8 cellular contexts compared by ENCODE assay signal in genomic region chr19:36489139-36489919, GRCh38. TPM values are rescaled to one million over a fixed set of nuclear protein-coding genes. Genes with fewer than 3 reads are reported as not detected.
DNase-seq lines count a peak whose midpoint lies in the region; ATAC-seq and TF ChIP-seq lines count a peak whose summit lies in the region.

TSS of gene ZNF566 (minus strand) at chr19:36489561. CDS start at chr19:36476557, 13,004 bp downstream.

- 1% methylated on average over 16 of the region's 53 CpGs; no CpG with 5 or more reads in 1 of the 2 experiments for WGBS in IMR-90 (ENCODE audit: extremely low coverage in 2 of 2, insufficient read length in 1 of 2), 2 experiments

- H3K18ac ChIP-seq in IMR-90 (ENCODE audit: low read depth, low read length) = peak within 1 kb of the TSS; percentile 77

- H3K9ac ChIP-seq in IMR-90 (ENCODE audit: low read depth, low read length) = peak within 1 kb of the TSS; percentile 91

- peak within 1 kb of the TSS; percentile 69; the same call in 1 of the 3 replicates for H2BK15ac ChIP-seq in IMR-90 (ENCODE audit: low read depth, low read length)

- intact Hi-C loops in IMR-90 (cut with micrococcal nuclease) = loop anchor here (5.0 kb wide), 1 partner anchor 277 kb away; the partner anchor contains the start of gene ZNF565

- H3K27me3 Mint-ChIP-seq in activated T-cell treated with anti-CD3 and anti-CD28 coated beads, Interleukin-2, amount 50 U/mL, for 24 hours = no peaks in the 10 kb centered on the region

- H2AFZ ChIP-seq in IMR-90 (replicated peaks; ENCODE audit: low read length, poor library complexity) = peak within 1 kb of the TSS; percentile 100

- H2BK20ac ChIP-seq in IMR-90 (ENCODE audit: low read depth, low read length) = peak within 1 kb of the TSS; percentile 62; the same call in 1 of the 2 replicates

- peak; percentile 87 for ATAC-seq in GM21528 (IDR thresholded peaks at IDR 0.05; ENCODE audit: low FRiP score, unreplicated experiment)
- ATAC-seq in IMR-90 (ENCODE audit: low read depth) = peak; percentile 95

- H3K9me1 ChIP-seq in IMR-90 (ENCODE audit: insufficient read depth, low read length) = peaks cover 4% of the 10 kb centered on the region

- no peak for TF ChIP-seq CTCF in IMR-90 (conservative IDR thresholded peaks at IDR 0.05; ENCODE audit: low read depth, low read length)

- POLR2A ChIA-PET in IMR-90 (lab: Charles Lee; ENCODE audit: unreplicated experiment) = interaction anchor here (0.5 kb wide), 1 partner anchor 436 kb away, joined by 11 read pairs; no protein-coding TSS in a partner anchor

- H4K8ac ChIP-seq in IMR-90 (ENCODE audit: low read depth in 2 of 2, low read length in 2 of 2) = peak within 1 kb of the TSS; percentile 83 to 98

- H3K56ac ChIP-seq in IMR-90 (ENCODE audit: extremely low read depth, insufficient read depth, low read length) = peak within 1 kb of the TSS; percentile 98

- H3K4me1 Mint-ChIP-seq in activated T-cell treated with anti-CD3 and anti-CD28 coated beads, Interleukin-2, amount 50 U/mL, for 24 hours (ENCODE audit: low read depth) = peaks cover 32% of the 10 kb centered on the region

- peaks cover 3 to 7% of the 10 kb centered on the region in 2 experiments; a peak in 2 of 4 replicates for H3K79me1 ChIP-seq in IMR-90 (ENCODE audit: low read depth in 1 of 2, low read length in 2 of 2)

- peak within 1 kb of the TSS; percentile 64 for H3K4me3 ChIP-seq in IMR-90 (ENCODE audit: insufficient read depth, low read depth, low read length)

- peak within 1 kb of the TSS; percentile 93 for H3K4me3 Mint-ChIP-seq in activated T-cell treated with anti-CD3 and anti-CD28 coated beads, Interleukin-2, amount 50 U/mL, for 24 hours

- peaks cover 18% of the 10 kb centered on the region for H3K9me3 Mint-ChIP-seq in activated T-cell treated with anti-CD3 and anti-CD28 coated beads, Interleukin-2, amount 50 U/mL, for 24 hours

- peak within 1 kb of the TSS; percentile 92 for H3K23ac ChIP-seq in IMR-90 (ENCODE audit: low read depth, low read length)

- peak within 1 kb of the TSS; percentile 92 for H3K14ac ChIP-seq in IMR-90 (replicated peaks; ENCODE audit: low read depth, low read length)

- no peaks in the 10 kb centered on the region for H4K20me1 ChIP-seq in IMR-90 (ENCODE audit: insufficient read depth, low read length)

- H3K9me3 ChIP-seq in IMR-90 (ENCODE audit: control insufficient read depth, insufficient read depth, low read length) = no peaks in the 10 kb centered on the region

- dilution Hi-C loops in IMR-90 (cut with HindIII; ENCODE audit: low sequenced_read_pairs, unreplicated experiment) = no loop called here

- H2BK120ac ChIP-seq in IMR-90 (ENCODE audit: low read depth, low read length) = peak within 1 kb of the TSS; percentile 95

- peaks cover 57% of the 10 kb centered on the region for H3K36me3 Mint-ChIP-seq in activated T-cell treated with anti-CD3 and anti-CD28 coated beads, Interleukin-2, amount 50 U/mL, for 24 hours (ENCODE audit: low read depth)

- no peak for TF ChIP-seq RAD21 in IMR-90 (IDR thresholded peaks at IDR 0.05; ENCODE audit: low read length)

- DNase-seq in DMS 273 treated with DMSO at 0.1 percent for 48 hours (lab: John Stamatoyannopoulos, UW) (peak; percentile 98), IMR-90 (peak; percentile 97), OCI-M1 (lab: John Stamatoyannopoulos, UW) (peak; percentile 98), erythroblast (lab: John Stamatoyannopoulos, UW) (peak; percentile 96 to 97), mucosa of gallbladder (ENCODE audit: low spot score) (peak; percentile 96)
- DNase-seq in activated T-cell treated with anti-CD3 and anti-CD28 coated beads, Interleukin-2, amount 50 U/mL, for 24 hours = peak; percentile 94
- peak; percentile 88 for DNase-seq in stimulated activated CD8-positive, alpha-beta memory T cell treated with anti-CD3 and anti-CD28 coated beads, Interleukin-4, amount 100 ng/mL, for 24 hours (ENCODE audit: low read depth)

- peak within 1 kb of the TSS; percentile 96 for H3K4ac ChIP-seq in IMR-90 (ENCODE audit: low read depth, low read length)

- CTCF ChIA-PET in IMR-90 (lab: Yijun Ruan, JAX) = interaction anchor here (0.6 kb wide), 2 partner anchors 33 to 273 kb away, joined by 3 to 4 read pairs; no protein-coding TSS in a partner anchor

- peak within 1 kb of the TSS; percentile 99 for H3K27ac Mint-ChIP-seq in activated T-cell treated with anti-CD3 and anti-CD28 coated beads, Interleukin-2, amount 50 U/mL, for 24 hours

- no peaks in the 10 kb centered on the region for H3K27me3 ChIP-seq in IMR-90 (ENCODE audit: control insufficient read depth, insufficient read depth, low read length)

- in situ Hi-C loops in IMR-90 (cut with MboI; ENCODE audit: low sequenced_read_pairs) = loop anchor here (25.0 kb wide), 1 partner anchor 302 kb away; no protein-coding TSS in a partner anchor

- H3K36me3 ChIP-seq in IMR-90 (ENCODE audit: control insufficient read depth, insufficient read depth, low read length) = no peaks in the 10 kb centered on the region

- TF ChIP-seq POLR2A in IMR-90 (IDR thresholded peaks at IDR 0.05; ENCODE audit: low read depth, low read length) = peak; percentile 75
- TF ChIP-seq POLR2A in erythroblast (IDR thresholded peaks at IDR 0.05; ENCODE audit: low read length) = peak; percentile 89

- H3K27ac ChIP-seq in IMR-90 (ENCODE audit: insufficient read depth, low read length) = peak within 1 kb of the TSS; percentile 91

- H4K5ac ChIP-seq in IMR-90 (ENCODE audit: low read depth, low read length) = peak within 1 kb of the TSS; percentile 82

- BruUV-seq in IMR-90 (replicated peaks; lab: Mats Ljungman, UMichigan) = no TSS peak

- peak within 1 kb of the TSS; percentile 93 for H2BK5ac ChIP-seq in IMR-90 (ENCODE audit: low read depth, low read length, poor library complexity, severe bottlenecking)

- H2AK5ac ChIP-seq in IMR-90 (ENCODE audit: low read depth, low read length) = peak within 1 kb of the TSS; percentile 49

- peak within 1 kb of the TSS; percentile 94 for H2AK9ac ChIP-seq in IMR-90 (replicated peaks; ENCODE audit: low read depth, low read length, poor library complexity)

- H3K4me1 ChIP-seq in IMR-90 (ENCODE audit: control insufficient read depth, insufficient read depth, low read length) = no peaks in the 10 kb centered on the region

- peak within 1 kb of the TSS; percentile 95 for H4K91ac ChIP-seq in IMR-90 (ENCODE audit: insufficient read depth, low read depth, low read length)

- H3K4me2 ChIP-seq in IMR-90 (ENCODE audit: low read depth, low read length) = peak within 1 kb of the TSS; percentile 87

TF ChIP-seq in IMR-90, 13 proteins besides CTCF, POLR2A, EP300 and RAD21:
- TF ChIP-seq BHLHE40 (IDR thresholded peaks at IDR 0.05; ENCODE audit: low read depth, low read length) = no peak
- peak; percentile 94 for TF ChIP-seq MXI1 (IDR thresholded peaks at IDR 0.05; ENCODE audit: borderline replicate concordance, low read depth, low read length)
- peak; percentile 29; the same call in 1 of the 2 replicates for TF ChIP-seq MAZ (IDR thresholded peaks at IDR 0.05; ENCODE audit: borderline replicate concordance, low read depth, low read length)
- no peak for TF ChIP-seq RCOR1 (IDR thresholded peaks at IDR 0.05; ENCODE audit: insufficient replicate concordance, low read length)
- TF ChIP-seq CEBPB (IDR thresholded peaks at IDR 0.05; ENCODE audit: low read depth, low read length) = peak; percentile 73; the same call in 1 of the 2 replicates
- peak; percentile 46; the same call in 1 of the 2 replicates for TF ChIP-seq USF2 (IDR thresholded peaks at IDR 0.05; ENCODE audit: low read depth, low read length)
- no peak for TF ChIP-seq CHD1 (IDR thresholded peaks at IDR 0.05; ENCODE audit: low read depth, low read length)

RNA-seq across cellular contexts. Expression of gene ZNF566, which starts in this region (rescaled TPM):
- total RNA-seq in IMR-90 (2012; rRNA removed) (4.8 and 8.6 TPM in 2 replicates), mucosa of gallbladder (11.4 TPM)
- 1.3 and 3.0 TPM in 2 replicates for polyA plus RNA-seq in IMR-90 (2012; rRNA removed)
- polyA plus RNA-seq in IMR-90 (2012; cell fraction: cytosol; rRNA removed) = 1.2 and 1.4 TPM in 2 replicates
- polyA plus RNA-seq in IMR-90 (2012; cell fraction: nucleus; rRNA removed; ENCODE audit: low replicate concordance) = 2.4 and 5.7 TPM in 2 replicates

Comparison
In these comparisons a context has a peak if more than half of its experiments do, and no peak if none do; other contexts are left out.
1. Peak in every context shown above with its lines: DNase-seq, ATAC-seq, H3K4me3 ChIP-seq and H3K27ac ChIP-seq.